Comparison of ENCODE assay signal across 8 cellular contexts in genomic region chrX:31266172-31267076, GRCh38.
DNase-seq lines count a peak whose midpoint lies in the region; ATAC-seq, FAIRE-seq and TF ChIP-seq lines count a peak whose summit lies in the region.

No MANE protein-coding gene starts in this region.

- H3K4me3 ChIP-seq in AG09309 (ENCODE audit: control insufficient read depth, low read depth, low read length): peak overlapping the region; percentile 58
- peak overlapping the region; percentile 69 for H3K4me3 ChIP-seq in lung
- peak overlapping the region; percentile 59 to 67 for H3K4me3 ChIP-seq in tibial artery

- H3K4me3 Mint-ChIP-seq in dendritic cell treated with granulocyte-macrophage colony-stimulating factor and Interleukin-4, amounts not matched to agents 40 ng/mL and 50 ng/mL, for 4 days: peak overlapping the region; percentile 73

- WGBS in lung, 2 donors: 1 to 28% methylated on average over 39 to 74 of the region's 74 CpGs

- no peaks in the 10 kb centered on the region for H3K27me3 ChIP-seq in lung (ENCODE audit: control insufficient read depth, insufficient read depth)
- no peaks in the 10 kb centered on the region for H3K27me3 ChIP-seq in tibial artery

- DNase-seq in AG09309 (ENCODE audit: low read depth): no peak
- DNase-seq in RCC 7860 (ENCODE audit: low spot score): peak; percentile 4
- DNase-seq in lung (ENCODE audit: low spot score): peak; percentile 46
- peak; percentile 21 to 64 for DNase-seq in tibial artery
- DNase-seq in COLO829 (ENCODE audit: low spot score): no peak

- H3K36me3 Mint-ChIP-seq in dendritic cell treated with granulocyte-macrophage colony-stimulating factor and Interleukin-4, amounts not matched to agents 40 ng/mL and 50 ng/mL, for 4 days (ENCODE audit: low read depth): no peaks in the 10 kb centered on the region

- FAIRE-seq in RCC 7860 (lab: Jason Lieb, UNC): no peak

- H3K36me3 ChIP-seq in lung (ENCODE audit: control insufficient read depth in 2 of 2, insufficient read depth in 2 of 2, low read length in 2 of 2): no peaks in the 10 kb centered on the region
- H3K36me3 ChIP-seq in tibial artery: no peaks in the 10 kb centered on the region

- TF ChIP-seq CTCF in AG09309 (IDR thresholded peaks at IDR 0.05; ENCODE audit: control insufficient read depth, insufficient read depth, low read depth, low read length, missing control alignments) (no peak), lung (IDR thresholded peaks at IDR 0.05; ENCODE audit: control extremely low read depth, extremely low read depth) (no peak), tibial artery (IDR thresholded peaks at IDR 0.05) (no peak)

- peak overlapping the region; percentile 49 to 81 for H3K27ac ChIP-seq in lung (ENCODE audit: low read depth in 1 of 2, low read length in 1 of 2)
- H3K27ac ChIP-seq in tibial artery: peak overlapping the region; percentile 41 to 57

- H3K9me3 Mint-ChIP-seq in dendritic cell treated with granulocyte-macrophage colony-stimulating factor and Interleukin-4, amounts not matched to agents 40 ng/mL and 50 ng/mL, for 4 days: no peaks in the 10 kb centered on the region

- intact Hi-C loops in dendritic cell treated with granulocyte-macrophage colony-stimulating factor and Interleukin-4, amounts not matched to agents 40 ng/mL and 50 ng/mL, for 4 days (cut with micrococcal nuclease): no loop called here
- intact Hi-C loops in tibial artery (cut with DNase I; ENCODE audit: low total_unique reads): no loop called here

- H3K9me3 ChIP-seq in lung (ENCODE audit: control insufficient read depth in 2 of 2, insufficient read depth in 1 of 2, low read length in 1 of 2): no peaks in the 10 kb centered on the region
- H3K9me3 ChIP-seq in tibial artery: no peaks in the 10 kb centered on the region

- H3K4me1 Mint-ChIP-seq in dendritic cell treated with granulocyte-macrophage colony-stimulating factor and Interleukin-4, amounts not matched to agents 40 ng/mL and 50 ng/mL, for 4 days (ENCODE audit: low read depth): no peaks in the 10 kb centered on the region

- ATAC-seq in GM18520 (IDR thresholded peaks at IDR 0.05; ENCODE audit: unreplicated experiment) (peak; percentile 81), HG02943 (IDR thresholded peaks at IDR 0.05; ENCODE audit: low read depth, unreplicated experiment) (peak; percentile 80), lung (ENCODE audit: insufficient read depth, low FRiP score) (peak; percentile 89)

- H3K27ac Mint-ChIP-seq in dendritic cell treated with granulocyte-macrophage colony-stimulating factor and Interleukin-4, amounts not matched to agents 40 ng/mL and 50 ng/mL, for 4 days: no peak overlapping the region

- H3K4me1 ChIP-seq in lung (ENCODE audit: control insufficient read depth in 2 of 2, insufficient read depth in 2 of 2, low read length in 2 of 2) (peaks cover 0 to 5% of the 10 kb centered on the region in 2 donors), tibial artery (no peaks in the 10 kb centered on the region)

- peaks cover 37% of the 10 kb centered on the region for H3K27me3 Mint-ChIP-seq in dendritic cell treated with granulocyte-macrophage colony-stimulating factor and Interleukin-4, amounts not matched to agents 40 ng/mL and 50 ng/mL, for 4 days

Comparison
In these comparisons a context has a peak if more than half of its experiments do, and no peak if none do; other contexts are left out.
1. DNase-seq: peak in RCC 7860 (single experiment), lung (single experiment) and tibial artery (2 of 2); none in AG09309 (single experiment) and COLO829 (single experiment).
2. Peak in every context shown above with its lines, with median percentiles within 50 percentile points of each other: H3K4me3 ChIP-seq and ATAC-seq.